Comparison of ENCODE assay signal across 35 cellular contexts in genomic region chr19:50812474-50812873, GRCh38. TPM values are rescaled to one million over a fixed set of nuclear protein-coding genes. Genes with fewer than 3 reads are reported as not detected.
"Had no signal": no experiment of that assay in that cellular context is flagged by ENCODE, and none has a peak within 500 bp of the region (broad histone marks: within the 10 kb centered on the region; RNA-seq: fewer than 3 reads in every experiment).

No MANE protein-coding gene starts in this region.

- H3K4me1 ChIP-seq: esophagus muscularis mucosa, foreskin keratinocyte, gastrocnemius medialis, heart left ventricle had no signal

- H3K27me3 ChIP-seq: brain microvascular endothelial cell, foreskin keratinocyte had no signal

- H3K4me3 Mint-ChIP-seq: activated CD4-positive, alpha-beta memory T cell treated with anti-CD3 and anti-CD28 coated beads for 36 hours; activated CD4-positive, alpha-beta T cell treated with anti-CD3 and anti-CD28 coated beads for 36 hours; activated CD4-positive, alpha-beta T cell treated with anti-CD3 and anti-CD28 coated beads, Interleukin-2, amount 10 ng/mL, durations not matched to agents 24 days and 14 days; activated naive CD8-positive, alpha-beta T cell; activated T-cell treated with anti-CD3 and anti-CD28 coated beads, Interleukin-2, amount 50 U/mL, for 4 hours; activated T-helper 17 cell treated with anti-CD3 and anti-CD28 coated beads, Interleukin-2, amount 50 U/mL, for 72 hours; central memory CD8-positive, alpha-beta T cell; dendritic cell treated with granulocyte-macrophage colony-stimulating factor and Interleukin-4, amounts not matched to agents 40 ng/mL and 50 ng/mL, for 4 days; endodermal cell had no signal

- H3K9me3 Mint-ChIP-seq: activated CD4-positive, alpha-beta memory T cell treated with anti-CD3 and anti-CD28 coated beads for 36 hours; activated T-cell treated with anti-CD3 and anti-CD28 coated beads, Interleukin-2, amount 50 U/mL, for 4 hours; activated T-helper 17 cell treated with anti-CD3 and anti-CD28 coated beads, Interleukin-2, amount 50 U/mL, for 72 hours; central memory CD8-positive, alpha-beta T cell; dendritic cell treated with granulocyte-macrophage colony-stimulating factor and Interleukin-4, amounts not matched to agents 40 ng/mL and 50 ng/mL, for 4 days; endodermal cell had no signal

- H3K36me3 Mint-ChIP-seq: activated CD4-positive, alpha-beta memory T cell treated with anti-CD3 and anti-CD28 coated beads for 36 hours; activated naive CD8-positive, alpha-beta T cell had no signal

- H3K27ac ChIP-seq: brain microvascular endothelial cell, coronary artery, dorsolateral prefrontal cortex, esophagus muscularis mucosa, foreskin keratinocyte, gastrocnemius medialis, heart left ventricle had no signal

- H3K36me3 ChIP-seq: brain microvascular endothelial cell, esophagus muscularis mucosa, gastrocnemius medialis, heart left ventricle had no signal

- H3K27ac Mint-ChIP-seq: activated CD4-positive, alpha-beta memory T cell treated with anti-CD3 and anti-CD28 coated beads for 36 hours; activated CD4-positive, alpha-beta T cell treated with anti-CD3 and anti-CD28 coated beads for 36 hours; activated CD4-positive, alpha-beta T cell treated with anti-CD3 and anti-CD28 coated beads, Interleukin-2, amount 10 ng/mL, durations not matched to agents 24 days and 14 days; activated naive CD8-positive, alpha-beta T cell; activated T-helper 17 cell treated with anti-CD3 and anti-CD28 coated beads, Interleukin-2, amount 50 U/mL, for 72 hours; dendritic cell treated with granulocyte-macrophage colony-stimulating factor and Interleukin-4, amounts not matched to agents 40 ng/mL and 50 ng/mL, for 4 days; endodermal cell had no signal

- DNase-seq: activated CD4-positive, alpha-beta memory T cell treated with anti-CD3 and anti-CD28 coated beads for 36 hours; activated CD4-positive, alpha-beta T cell treated with anti-CD3 and anti-CD28 coated beads for 36 hours; activated CD4-positive, alpha-beta T cell treated with anti-CD3 and anti-CD28 coated beads, Interleukin-2, amount 10 ng/mL, durations not matched to agents 24 days and 14 days; activated CD4-positive, CD25-positive, alpha-beta regulatory T cell; activated CD4-positive, CD25-positive, alpha-beta regulatory T cell treated with anti-CD3 and anti-CD28 coated beads, Interleukin-2, amount 50 U/mL, for 72 hours; activated CD8-positive, alpha-beta memory T cell treated with anti-CD3 and anti-CD28 coated beads for 24 hours; activated effector memory CD4-positive, alpha-beta T cell treated with Interleukin-2 at 50 U/mL for 16 hours; activated gamma-delta T cell treated with Interleukin-2 at 50 U/mL for 16 hours; activated naive CD4-positive, alpha-beta T cell treated with anti-CD3 and anti-CD28 coated beads, Interleukin-2, amount 50 U/mL, for 16 hours; activated naive CD4-positive, alpha-beta T cell treated with Interleukin-2 at 50 U/mL for 16 hours; activated T-cell treated with anti-CD3 and anti-CD28 coated beads, Interleukin-2, amount 50 U/mL, for 4 hours; amniotic stem cell; anterior cingulate cortex; brain microvascular endothelial cell; dorsolateral prefrontal cortex; effector memory CD4-positive, alpha-beta T cell; endodermal cell; erythroblast; foreskin keratinocyte; gastrocnemius medialis; glutamatergic neuron; heart left ventricle; T-helper 2 cell had no signal

- ATAC-seq: activated CD4-positive, alpha-beta T cell treated with anti-CD3 and anti-CD28 coated beads for 36 hours; activated T-cell treated with anti-CD3 and anti-CD28 coated beads, Interleukin-2, amount 50 U/mL, for 4 hours; activated T-helper 17 cell treated with anti-CD3 and anti-CD28 coated beads, Interleukin-2, amount 50 U/mL, for 72 hours; foreskin keratinocyte; gastrocnemius medialis; heart left ventricle had no signal

- H3K4me1 Mint-ChIP-seq: endodermal cell had no signal

- FAIRE-seq: astrocyte had no signal

- H3K9me3 ChIP-seq: gastrocnemius medialis, heart left ventricle had no signal

- H3K4me3 ChIP-seq: coronary artery, dorsolateral prefrontal cortex, esophagus muscularis mucosa, gastrocnemius medialis, heart left ventricle had no signal

RNA-seq across cellular contexts. Expression of gene KLK1, which starts 11.1 kb away (rescaled TPM):
- total RNA-seq: astrocyte, bronchial epithelial cell, cardiac septum, cerebellum, esophagus muscularis mucosa had no signal

RNA-seq across cellular contexts. Expression of gene KLK15, which starts 20.9 kb away (rescaled TPM):
- total RNA-seq: activated CD4-positive, alpha-beta memory T cell treated with anti-CD3 and anti-CD28 coated beads for 36 hours; activated CD4-positive, alpha-beta T cell treated with anti-CD3 and anti-CD28 coated beads for 36 hours; activated CD4-positive, alpha-beta T cell treated with anti-CD3 and anti-CD28 coated beads, Interleukin-2, amount 10 ng/mL, durations not matched to agents 24 days and 14 days; activated T-cell treated with anti-CD3 and anti-CD28 coated beads, Interleukin-2, amount 50 U/mL, for 4 hours; activated T-helper 17 cell treated with anti-CD3 and anti-CD28 coated beads, Interleukin-2, amount 50 U/mL, for 72 hours; astrocyte; bronchial epithelial cell; cardiac septum; cerebellum; dorsolateral prefrontal cortex; endodermal cell; esophagus muscularis mucosa; foreskin keratinocyte; gastrocnemius medialis; heart left ventricle; T-helper 1 cell treated with Interleukin-12 subunit alpha and Interleukin-12 subunit beta and Interleukin-4 antibody, amounts not matched to agents 30 ng/mL and 1 ng/mL, for 36 hours had no signal
- polyA plus RNA-seq: foreskin keratinocyte, heart left ventricle had no signal

RNA-seq across cellular contexts. Expression of gene ACP4, which starts 22.3 kb away (rescaled TPM):
- total RNA-seq: activated CD4-positive, alpha-beta memory T cell treated with anti-CD3 and anti-CD28 coated beads for 36 hours; activated CD4-positive, alpha-beta T cell treated with anti-CD3 and anti-CD28 coated beads for 36 hours; activated CD4-positive, alpha-beta T cell treated with anti-CD3 and anti-CD28 coated beads, Interleukin-2, amount 10 ng/mL, durations not matched to agents 24 days and 14 days; activated T-cell treated with anti-CD3 and anti-CD28 coated beads, Interleukin-2, amount 50 U/mL, for 4 hours; activated T-helper 17 cell treated with anti-CD3 and anti-CD28 coated beads, Interleukin-2, amount 50 U/mL, for 72 hours; astrocyte; bronchial epithelial cell; cardiac septum; cerebellum; dorsolateral prefrontal cortex; endodermal cell; esophagus muscularis mucosa; foreskin keratinocyte; gastrocnemius medialis; heart left ventricle; T-helper 1 cell treated with Interleukin-12 subunit alpha and Interleukin-12 subunit beta and Interleukin-4 antibody, amounts not matched to agents 30 ng/mL and 1 ng/mL, for 36 hours had no signal
- polyA plus RNA-seq: adipose tissue, foreskin keratinocyte, heart left ventricle had no signal

RNA-seq across cellular contexts. Expression of gene GPR32, which starts 42.2 kb away (rescaled TPM):
- total RNA-seq: activated CD4-positive, alpha-beta memory T cell treated with anti-CD3 and anti-CD28 coated beads for 36 hours; activated CD4-positive, alpha-beta T cell treated with anti-CD3 and anti-CD28 coated beads for 36 hours; activated CD4-positive, alpha-beta T cell treated with anti-CD3 and anti-CD28 coated beads, Interleukin-2, amount 10 ng/mL, durations not matched to agents 24 days and 14 days; activated T-cell treated with anti-CD3 and anti-CD28 coated beads, Interleukin-2, amount 50 U/mL, for 4 hours; activated T-helper 17 cell treated with anti-CD3 and anti-CD28 coated beads, Interleukin-2, amount 50 U/mL, for 72 hours; astrocyte; bronchial epithelial cell; cardiac septum; cerebellum; dorsolateral prefrontal cortex; endodermal cell; esophagus muscularis mucosa; foreskin keratinocyte; gastrocnemius medialis; heart left ventricle; T-helper 1 cell treated with Interleukin-12 subunit alpha and Interleukin-12 subunit beta and Interleukin-4 antibody, amounts not matched to agents 30 ng/mL and 1 ng/mL, for 36 hours had no signal
- polyA plus RNA-seq: adipose tissue, foreskin keratinocyte, heart left ventricle had no signal

RNA-seq across cellular contexts. Expression of gene KLK3, which starts 42.2 kb away (rescaled TPM):
- total RNA-seq: activated CD4-positive, alpha-beta memory T cell treated with anti-CD3 and anti-CD28 coated beads for 36 hours; activated CD4-positive, alpha-beta T cell treated with anti-CD3 and anti-CD28 coated beads for 36 hours; activated CD4-positive, alpha-beta T cell treated with anti-CD3 and anti-CD28 coated beads, Interleukin-2, amount 10 ng/mL, durations not matched to agents 24 days and 14 days; activated T-cell treated with anti-CD3 and anti-CD28 coated beads, Interleukin-2, amount 50 U/mL, for 4 hours; activated T-helper 17 cell treated with anti-CD3 and anti-CD28 coated beads, Interleukin-2, amount 50 U/mL, for 72 hours; astrocyte; bronchial epithelial cell; cardiac septum; cerebellum; endodermal cell; esophagus muscularis mucosa; foreskin keratinocyte; gastrocnemius medialis; heart left ventricle; T-helper 1 cell treated with Interleukin-12 subunit alpha and Interleukin-12 subunit beta and Interleukin-4 antibody, amounts not matched to agents 30 ng/mL and 1 ng/mL, for 36 hours had no signal
- polyA plus RNA-seq: foreskin keratinocyte, heart left ventricle had no signal
